1 cellular context compared by ENCODE assay signal in the genomic region with DNA sequence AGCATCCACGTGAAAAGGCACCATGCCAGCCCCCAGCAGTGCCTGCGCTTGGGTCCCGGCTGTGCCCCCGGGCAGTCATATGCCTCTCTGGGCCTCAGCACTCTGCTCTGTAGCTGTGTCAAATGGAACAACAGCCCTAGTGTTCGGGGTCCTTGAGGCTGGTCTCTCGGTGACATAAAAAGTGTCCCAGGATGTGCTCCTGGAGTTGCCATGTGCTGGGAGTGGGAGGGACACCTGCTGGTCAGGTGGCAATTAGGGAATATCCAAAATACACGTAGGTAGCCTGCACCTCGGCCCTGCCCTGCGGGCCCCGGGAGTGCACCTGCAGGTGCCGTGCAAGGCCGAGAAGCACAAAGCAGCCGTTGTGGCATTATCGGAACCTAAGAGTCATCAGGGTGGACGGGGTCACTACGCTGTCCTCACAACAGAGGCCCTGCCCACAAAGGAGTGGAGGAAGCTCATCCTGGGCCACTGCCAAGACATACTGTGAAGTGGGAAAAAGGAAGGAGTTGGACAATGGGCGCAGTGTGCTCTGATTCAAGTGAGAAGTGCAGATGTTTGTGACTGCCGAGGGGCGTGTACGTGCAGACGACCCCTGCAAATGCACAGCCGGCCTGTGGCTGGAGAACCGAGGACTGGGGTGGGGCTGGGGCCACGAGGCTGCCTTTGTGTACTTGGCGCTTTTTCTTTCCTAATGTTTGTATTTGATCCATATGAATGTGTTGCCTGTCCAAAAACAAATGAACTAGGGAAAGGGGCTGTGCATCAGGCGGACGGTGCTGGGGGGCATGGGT.
TF ChIP-seq lines count a peak whose summit lies in the region.

No MANE protein-coding gene starts in this region.

TF ChIP-seq in HepG2, 621 proteins besides CTCF, POLR2A, EP300 and RAD21 (continued from another document and continues in another):
- TF ChIP-seq, protein P1, sequence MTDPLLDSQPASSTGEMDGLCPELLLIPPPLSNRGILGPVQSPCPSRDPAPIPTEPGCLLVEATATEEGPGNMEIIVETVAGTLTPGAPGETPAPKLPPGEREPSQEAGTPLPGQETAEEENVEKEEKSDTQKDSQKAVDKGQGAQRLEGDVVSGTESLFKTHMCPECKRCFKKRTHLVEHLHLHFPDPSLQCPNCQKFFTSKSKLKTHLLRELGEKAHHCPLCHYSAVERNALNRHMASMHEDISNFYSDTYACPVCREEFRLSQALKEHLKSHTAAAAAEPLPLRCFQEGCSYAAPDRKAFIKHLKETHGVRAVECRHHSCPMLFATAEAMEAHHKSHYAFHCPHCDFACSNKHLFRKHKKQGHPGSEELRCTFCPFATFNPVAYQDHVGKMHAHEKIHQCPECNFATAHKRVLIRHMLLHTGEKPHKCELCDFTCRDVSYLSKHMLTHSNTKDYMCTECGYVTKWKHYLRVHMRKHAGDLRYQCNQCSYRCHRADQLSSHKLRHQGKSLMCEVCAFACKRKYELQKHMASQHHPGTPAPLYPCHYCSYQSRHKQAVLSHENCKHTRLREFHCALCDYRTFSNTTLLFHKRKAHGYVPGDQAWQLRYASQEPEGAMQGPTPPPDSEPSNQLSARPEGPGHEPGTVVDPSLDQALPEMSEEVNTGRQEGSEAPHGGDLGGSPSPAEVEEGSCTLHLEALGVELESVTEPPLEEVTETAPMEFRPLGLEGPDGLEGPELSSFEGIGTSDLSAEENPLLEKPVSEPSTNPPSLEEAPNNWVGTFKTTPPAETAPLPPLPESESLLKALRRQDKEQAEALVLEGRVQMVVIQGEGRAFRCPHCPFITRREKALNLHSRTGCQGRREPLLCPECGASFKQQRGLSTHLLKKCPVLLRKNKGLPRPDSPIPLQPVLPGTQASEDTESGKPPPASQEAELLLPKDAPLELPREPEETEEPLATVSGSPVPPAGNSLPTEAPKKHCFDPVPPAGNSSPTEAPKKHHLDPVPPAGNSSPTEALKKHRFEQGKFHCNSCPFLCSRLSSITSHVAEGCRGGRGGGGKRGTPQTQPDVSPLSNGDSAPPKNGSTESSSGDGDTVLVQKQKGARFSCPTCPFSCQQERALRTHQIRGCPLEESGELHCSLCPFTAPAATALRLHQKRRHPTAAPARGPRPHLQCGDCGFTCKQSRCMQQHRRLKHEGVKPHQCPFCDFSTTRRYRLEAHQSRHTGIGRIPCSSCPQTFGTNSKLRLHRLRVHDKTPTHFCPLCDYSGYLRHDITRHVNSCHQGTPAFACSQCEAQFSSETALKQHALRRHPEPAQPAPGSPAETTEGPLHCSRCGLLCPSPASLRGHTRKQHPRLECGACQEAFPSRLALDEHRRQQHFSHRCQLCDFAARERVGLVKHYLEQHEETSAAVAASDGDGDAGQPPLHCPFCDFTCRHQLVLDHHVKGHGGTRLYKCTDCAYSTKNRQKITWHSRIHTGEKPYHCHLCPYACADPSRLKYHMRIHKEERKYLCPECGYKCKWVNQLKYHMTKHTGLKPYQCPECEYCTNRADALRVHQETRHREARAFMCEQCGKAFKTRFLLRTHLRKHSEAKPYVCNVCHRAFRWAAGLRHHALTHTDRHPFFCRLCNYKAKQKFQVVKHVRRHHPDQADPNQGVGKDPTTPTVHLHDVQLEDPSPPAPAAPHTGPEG (CRISPR knock-in tag; IDR thresholded peaks at IDR 0.05), result peak; percentile 76
- TF ChIP-seq, protein P2, sequence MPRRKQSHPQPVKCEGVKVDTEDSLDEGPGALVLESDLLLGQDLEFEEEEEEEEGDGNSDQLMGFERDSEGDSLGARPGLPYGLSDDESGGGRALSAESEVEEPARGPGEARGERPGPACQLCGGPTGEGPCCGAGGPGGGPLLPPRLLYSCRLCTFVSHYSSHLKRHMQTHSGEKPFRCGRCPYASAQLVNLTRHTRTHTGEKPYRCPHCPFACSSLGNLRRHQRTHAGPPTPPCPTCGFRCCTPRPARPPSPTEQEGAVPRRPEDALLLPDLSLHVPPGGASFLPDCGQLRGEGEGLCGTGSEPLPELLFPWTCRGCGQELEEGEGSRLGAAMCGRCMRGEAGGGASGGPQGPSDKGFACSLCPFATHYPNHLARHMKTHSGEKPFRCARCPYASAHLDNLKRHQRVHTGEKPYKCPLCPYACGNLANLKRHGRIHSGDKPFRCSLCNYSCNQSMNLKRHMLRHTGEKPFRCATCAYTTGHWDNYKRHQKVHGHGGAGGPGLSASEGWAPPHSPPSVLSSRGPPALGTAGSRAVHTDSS (CRISPR knock-in tag; conservative IDR thresholded peaks at IDR 0.05), result no peak
- peak; percentile 83; the same call in 1 of the 2 replicates for TF ChIP-seq KDM4B (CRISPR knock-in tag; IDR thresholded peaks at IDR 0.05)
- TF ChIP-seq, protein P3, sequence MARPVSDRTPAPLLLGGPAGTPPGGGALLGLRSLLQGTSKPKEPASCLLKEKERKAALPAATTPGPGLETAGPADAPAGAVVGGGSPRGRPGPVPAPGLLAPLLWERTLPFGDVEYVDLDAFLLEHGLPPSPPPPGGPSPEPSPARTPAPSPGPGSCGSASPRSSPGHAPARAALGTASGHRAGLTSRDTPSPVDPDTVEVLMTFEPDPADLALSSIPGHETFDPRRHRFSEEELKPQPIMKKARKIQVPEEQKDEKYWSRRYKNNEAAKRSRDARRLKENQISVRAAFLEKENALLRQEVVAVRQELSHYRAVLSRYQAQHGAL (CRISPR knock-in tag; IDR thresholded peaks at IDR 0.05; ENCODE audit: not compliant biosample characterization), result no peak
- no peak; the same call in 1 of the 2 replicates for TF ChIP-seq ZNF558 (CRISPR knock-in tag; IDR thresholded peaks at IDR 0.05; ENCODE audit: borderline replicate concordance)
- no peak for TF ChIP-seq CC2D1A (CRISPR knock-in tag; IDR thresholded peaks at IDR 0.05)
- TF ChIP-seq, protein P4, sequence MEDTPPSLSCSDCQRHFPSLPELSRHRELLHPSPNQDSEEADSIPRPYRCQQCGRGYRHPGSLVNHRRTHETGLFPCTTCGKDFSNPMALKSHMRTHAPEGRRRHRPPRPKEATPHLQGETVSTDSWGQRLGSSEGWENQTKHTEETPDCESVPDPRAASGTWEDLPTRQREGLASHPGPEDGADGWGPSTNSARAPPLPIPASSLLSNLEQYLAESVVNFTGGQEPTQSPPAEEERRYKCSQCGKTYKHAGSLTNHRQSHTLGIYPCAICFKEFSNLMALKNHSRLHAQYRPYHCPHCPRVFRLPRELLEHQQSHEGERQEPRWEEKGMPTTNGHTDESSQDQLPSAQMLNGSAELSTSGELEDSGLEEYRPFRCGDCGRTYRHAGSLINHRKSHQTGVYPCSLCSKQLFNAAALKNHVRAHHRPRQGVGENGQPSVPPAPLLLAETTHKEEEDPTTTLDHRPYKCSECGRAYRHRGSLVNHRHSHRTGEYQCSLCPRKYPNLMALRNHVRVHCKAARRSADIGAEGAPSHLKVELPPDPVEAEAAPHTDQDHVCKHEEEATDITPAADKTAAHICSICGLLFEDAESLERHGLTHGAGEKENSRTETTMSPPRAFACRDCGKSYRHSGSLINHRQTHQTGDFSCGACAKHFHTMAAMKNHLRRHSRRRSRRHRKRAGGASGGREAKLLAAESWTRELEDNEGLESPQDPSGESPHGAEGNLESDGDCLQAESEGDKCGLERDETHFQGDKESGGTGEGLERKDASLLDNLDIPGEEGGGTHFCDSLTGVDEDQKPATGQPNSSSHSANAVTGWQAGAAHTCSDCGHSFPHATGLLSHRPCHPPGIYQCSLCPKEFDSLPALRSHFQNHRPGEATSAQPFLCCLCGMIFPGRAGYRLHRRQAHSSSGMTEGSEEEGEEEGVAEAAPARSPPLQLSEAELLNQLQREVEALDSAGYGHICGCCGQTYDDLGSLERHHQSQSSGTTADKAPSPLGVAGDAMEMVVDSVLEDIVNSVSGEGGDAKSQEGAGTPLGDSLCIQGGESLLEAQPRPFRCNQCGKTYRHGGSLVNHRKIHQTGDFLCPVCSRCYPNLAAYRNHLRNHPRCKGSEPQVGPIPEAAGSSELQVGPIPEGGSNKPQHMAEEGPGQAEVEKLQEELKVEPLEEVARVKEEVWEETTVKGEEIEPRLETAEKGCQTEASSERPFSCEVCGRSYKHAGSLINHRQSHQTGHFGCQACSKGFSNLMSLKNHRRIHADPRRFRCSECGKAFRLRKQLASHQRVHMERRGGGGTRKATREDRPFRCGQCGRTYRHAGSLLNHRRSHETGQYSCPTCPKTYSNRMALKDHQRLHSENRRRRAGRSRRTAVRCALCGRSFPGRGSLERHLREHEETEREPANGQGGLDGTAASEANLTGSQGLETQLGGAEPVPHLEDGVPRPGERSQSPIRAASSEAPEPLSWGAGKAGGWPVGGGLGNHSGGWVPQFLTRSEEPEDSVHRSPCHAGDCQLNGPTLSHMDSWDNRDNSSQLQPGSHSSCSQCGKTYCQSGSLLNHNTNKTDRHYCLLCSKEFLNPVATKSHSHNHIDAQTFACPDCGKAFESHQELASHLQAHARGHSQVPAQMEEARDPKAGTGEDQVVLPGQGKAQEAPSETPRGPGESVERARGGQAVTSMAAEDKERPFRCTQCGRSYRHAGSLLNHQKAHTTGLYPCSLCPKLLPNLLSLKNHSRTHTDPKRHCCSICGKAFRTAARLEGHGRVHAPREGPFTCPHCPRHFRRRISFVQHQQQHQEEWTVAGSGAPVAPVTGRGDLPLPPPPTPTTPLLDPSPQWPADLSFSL (CRISPR knock-in tag; IDR thresholded peaks at IDR 0.05), result peak; percentile 65; the same call in 1 of the 2 replicates
- TF ChIP-seq, protein P5, sequence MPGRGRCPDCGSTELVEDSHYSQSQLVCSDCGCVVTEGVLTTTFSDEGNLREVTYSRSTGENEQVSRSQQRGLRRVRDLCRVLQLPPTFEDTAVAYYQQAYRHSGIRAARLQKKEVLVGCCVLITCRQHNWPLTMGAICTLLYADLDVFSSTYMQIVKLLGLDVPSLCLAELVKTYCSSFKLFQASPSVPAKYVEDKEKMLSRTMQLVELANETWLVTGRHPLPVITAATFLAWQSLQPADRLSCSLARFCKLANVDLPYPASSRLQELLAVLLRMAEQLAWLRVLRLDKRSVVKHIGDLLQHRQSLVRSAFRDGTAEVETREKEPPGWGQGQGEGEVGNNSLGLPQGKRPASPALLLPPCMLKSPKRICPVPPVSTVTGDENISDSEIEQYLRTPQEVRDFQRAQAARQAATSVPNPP (CRISPR knock-in tag; IDR thresholded peaks at IDR 0.05), result peak; percentile 54; the same call in 1 of the 2 replicates
- TF ChIP-seq ATM (IDR thresholded peaks at IDR 0.05; ENCODE audit: borderline replicate concordance), result no peak
- peak; percentile 80; the same call in 1 of the 2 replicates for TF ChIP-seq EED (CRISPR knock-in tag; IDR thresholded peaks at IDR 0.05)
- peak; percentile 62 for TF ChIP-seq XRCC5 (optimal IDR thresholded peaks at IDR 0.05; ENCODE audit: low read length)
- TF ChIP-seq, protein P6, sequence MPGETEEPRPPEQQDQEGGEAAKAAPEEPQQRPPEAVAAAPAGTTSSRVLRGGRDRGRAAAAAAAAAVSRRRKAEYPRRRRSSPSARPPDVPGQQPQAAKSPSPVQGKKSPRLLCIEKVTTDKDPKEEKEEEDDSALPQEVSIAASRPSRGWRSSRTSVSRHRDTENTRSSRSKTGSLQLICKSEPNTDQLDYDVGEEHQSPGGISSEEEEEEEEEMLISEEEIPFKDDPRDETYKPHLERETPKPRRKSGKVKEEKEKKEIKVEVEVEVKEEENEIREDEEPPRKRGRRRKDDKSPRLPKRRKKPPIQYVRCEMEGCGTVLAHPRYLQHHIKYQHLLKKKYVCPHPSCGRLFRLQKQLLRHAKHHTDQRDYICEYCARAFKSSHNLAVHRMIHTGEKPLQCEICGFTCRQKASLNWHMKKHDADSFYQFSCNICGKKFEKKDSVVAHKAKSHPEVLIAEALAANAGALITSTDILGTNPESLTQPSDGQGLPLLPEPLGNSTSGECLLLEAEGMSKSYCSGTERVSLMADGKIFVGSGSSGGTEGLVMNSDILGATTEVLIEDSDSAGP (CRISPR knock-in tag; IDR thresholded peaks at IDR 0.05; ENCODE audit: borderline replicate concordance), result peak; percentile 87; the same call in 1 of the 2 replicates
- TF ChIP-seq SMARCE1 (IDR thresholded peaks at IDR 0.05; ENCODE audit: borderline replicate concordance), result no peak
- TF ChIP-seq ZNF674 (CRISPR knock-in tag; IDR thresholded peaks at IDR 0.05; ENCODE audit: low read depth), result peak; percentile 68; the same call in 1 of the 2 replicates
- TF ChIP-seq HMGA1 (CRISPR knock-in tag; conservative IDR thresholded peaks at IDR 0.05), result no peak
- 0 out of 2 replicates have a peak, but pooled peaks have one; percentile 46 for TF ChIP-seq ZNF160 (CRISPR knock-in tag; IDR thresholded peaks at IDR 0.05)
- TF ChIP-seq FOXP1 (IDR thresholded peaks at IDR 0.05), result no peak
- peak; percentile 87 for TF ChIP-seq FOXP1 (CRISPR knock-in tag; IDR thresholded peaks at IDR 0.05)
- no peak for TF ChIP-seq ZNF180 (CRISPR knock-in tag; IDR thresholded peaks at IDR 0.05; ENCODE audit: borderline replicate concordance, low read depth)
- TF ChIP-seq U2AF2 (IDR thresholded peaks at IDR 0.05; ENCODE audit: low read depth, low read length), result no peak; the same call in 1 of the 2 replicates
- TF ChIP-seq TEAD3 (CRISPR knock-in tag; optimal IDR thresholded peaks at IDR 0.05; ENCODE audit: borderline replicate concordance), result peak; percentile 76
- TF ChIP-seq HNF4A (CRISPR knock-in tag; IDR thresholded peaks at IDR 0.05), result peak; percentile 71; the same call in 1 of the 2 replicates
- TF ChIP-seq ZFP1 (CRISPR knock-in tag; IDR thresholded peaks at IDR 0.05), result peak; percentile 71; the same call in 1 of the 2 replicates
- no peak; the same call in 1 of the 2 replicates for TF ChIP-seq HES4 (CRISPR knock-in tag; IDR thresholded peaks at IDR 0.05; ENCODE audit: borderline replicate concordance)
- 0 out of 2 replicates have a peak, but pooled peaks have one; percentile 33 for TF ChIP-seq ETV6 (CRISPR knock-in tag; conservative IDR thresholded peaks at IDR 0.05)
- TF ChIP-seq, protein P7, sequence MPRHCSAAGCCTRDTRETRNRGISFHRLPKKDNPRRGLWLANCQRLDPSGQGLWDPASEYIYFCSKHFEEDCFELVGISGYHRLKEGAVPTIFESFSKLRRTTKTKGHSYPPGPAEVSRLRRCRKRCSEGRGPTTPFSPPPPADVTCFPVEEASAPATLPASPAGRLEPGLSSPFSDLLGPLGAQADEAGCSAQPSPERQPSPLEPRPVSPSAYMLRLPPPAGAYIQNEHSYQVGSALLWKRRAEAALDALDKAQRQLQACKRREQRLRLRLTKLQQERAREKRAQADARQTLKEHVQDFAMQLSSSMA (CRISPR knock-in tag; IDR thresholded peaks at IDR 0.05), result peak; percentile 89; the same call in 1 of the 2 replicates
- no peak for TF ChIP-seq CEBPB (IDR thresholded peaks at IDR 0.05; ENCODE audit: borderline replicate concordance, low read depth, low read length)
- no peak for TF ChIP-seq MTF1 (CRISPR knock-in tag; IDR thresholded peaks at IDR 0.05)
- TF ChIP-seq KDM1A (CRISPR knock-in tag; IDR thresholded peaks at IDR 0.05), result peak; percentile 10; the same call in 1 of the 2 replicates
- no peak for TF ChIP-seq ZNF224 (CRISPR knock-in tag; IDR thresholded peaks at IDR 0.05)
- TF ChIP-seq, protein P8, sequence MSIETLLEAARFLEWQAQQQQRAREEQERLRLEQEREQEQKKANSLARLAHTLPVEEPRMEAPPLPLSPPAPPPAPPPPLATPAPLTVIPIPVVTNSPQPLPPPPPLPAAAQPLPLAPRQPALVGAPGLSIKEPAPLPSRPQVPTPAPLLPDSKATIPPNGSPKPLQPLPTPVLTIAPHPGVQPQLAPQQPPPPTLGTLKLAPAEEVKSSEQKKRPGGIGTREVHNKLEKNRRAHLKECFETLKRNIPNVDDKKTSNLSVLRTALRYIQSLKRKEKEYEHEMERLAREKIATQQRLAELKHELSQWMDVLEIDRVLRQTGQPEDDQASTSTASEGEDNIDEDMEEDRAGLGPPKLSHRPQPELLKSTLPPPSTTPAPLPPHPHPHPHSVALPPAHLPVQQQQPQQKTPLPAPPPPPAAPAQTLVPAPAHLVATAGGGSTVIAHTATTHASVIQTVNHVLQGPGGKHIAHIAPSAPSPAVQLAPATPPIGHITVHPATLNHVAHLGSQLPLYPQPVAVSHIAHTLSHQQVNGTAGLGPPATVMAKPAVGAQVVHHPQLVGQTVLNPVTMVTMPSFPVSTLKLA (IDR thresholded peaks at IDR 0.05), result peak; percentile 67
- TF ChIP-seq RBAK (CRISPR knock-in tag; IDR thresholded peaks at IDR 0.05), result no peak
- TF ChIP-seq ZBTB7A (CRISPR knock-in tag; IDR thresholded peaks at IDR 0.05), result peak; percentile 99
- peak; percentile 99 for TF ChIP-seq ZNF747 (CRISPR knock-in tag; IDR thresholded peaks at IDR 0.05; ENCODE audit: borderline replicate concordance)
- TF ChIP-seq HOXA3 (CRISPR knock-in tag; IDR thresholded peaks at IDR 0.05), result peak; percentile 83
- TF ChIP-seq SRY (CRISPR knock-in tag; IDR thresholded peaks at IDR 0.05), result no peak
